Comparison of ENCODE assay signal across 8 cellular contexts in the genomic region with DNA sequence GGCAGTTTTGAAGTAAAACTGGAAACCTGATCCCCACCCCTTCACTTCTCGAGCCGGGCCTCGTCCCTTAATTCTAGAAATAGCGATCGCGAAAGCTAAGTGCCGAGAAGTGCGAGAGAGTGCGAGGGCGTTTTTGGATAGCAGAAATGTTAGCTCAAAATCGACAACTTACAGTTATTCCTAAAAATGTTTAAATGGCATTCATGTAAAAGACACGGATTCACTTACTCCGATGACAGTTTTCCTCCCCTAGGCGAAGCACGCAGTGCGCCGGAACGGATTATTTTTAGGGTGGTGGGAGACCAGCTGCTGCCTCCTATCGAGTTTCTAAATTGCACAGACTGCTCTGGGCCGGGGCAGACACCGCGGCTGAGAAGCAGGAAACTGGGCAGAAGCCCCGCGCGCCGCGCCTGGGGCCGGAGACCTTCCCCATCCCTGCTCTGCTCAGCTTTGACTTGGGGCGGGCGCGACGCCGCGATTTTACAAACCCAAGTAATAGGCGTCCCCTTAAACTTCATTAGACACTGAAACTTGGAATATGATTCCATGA. TPM values are rescaled to one million over a fixed set of nuclear protein-coding genes. Genes with fewer than 3 reads are reported as not detected.
DNase-seq lines count a peak whose midpoint lies in the region; ATAC-seq and TF ChIP-seq lines count a peak whose summit lies in the region.

A gene (minus strand): TSS at position 455 of the 550 bp plus-strand sequence. CDS start 4,752 bp downstream, outside the sequence.

- H3K27ac Mint-ChIP-seq in stimulated activated naive CD8-positive, alpha-beta T cell treated with anti-CD3 and anti-CD28 coated beads, Interleukin-15, amount 100 ng/mL, for 72 hours: peak within 1 kb of the TSS in 1 of 2 donors; percentile 8
- H3K27ac Mint-ChIP-seq in Calu3 (ENCODE audit: unreplicated experiment): no peak within 1 kb of the TSS

- DNase-seq in AG10803 (ENCODE audit: low read depth) (peak; percentile 11), cerebellum (ENCODE audit: low spot score) (no peak), kidney epithelial cell (ENCODE audit: low read depth) (no peak), RKO (ENCODE audit: low spot score) (no peak), Calu3 (no peak)
- peak; percentile 14 to 29 for DNase-seq in stimulated activated naive CD8-positive, alpha-beta T cell treated with anti-CD3 and anti-CD28 coated beads, Interleukin-15, amount 100 ng/mL, for 72 hours

- CTCF ChIA-PET in Calu3 (lab: Charles Lee): no interaction called here

- H3K36me3 ChIP-seq in kidney epithelial cell (ENCODE audit: control insufficient read depth, insufficient read depth, low read length): no peaks in the 10 kb centered on the region

- H3K4me3 Mint-ChIP-seq in stimulated activated naive CD8-positive, alpha-beta T cell treated with anti-CD3 and anti-CD28 coated beads, Interleukin-15, amount 100 ng/mL, for 72 hours: peak within 1 kb of the TSS; percentile 62 to 76
- no peak within 1 kb of the TSS for H3K4me3 Mint-ChIP-seq in Calu3 (ENCODE audit: low read depth, unreplicated experiment)

- H3K4me1 Mint-ChIP-seq in stimulated activated naive CD8-positive, alpha-beta T cell treated with anti-CD3 and anti-CD28 coated beads, Interleukin-15, amount 100 ng/mL, for 72 hours: peaks cover 19% of the 10 kb centered on the region
- H3K4me1 Mint-ChIP-seq in Calu3 (ENCODE audit: low read depth, unreplicated experiment): no peaks in the 10 kb centered on the region

- BruUV-seq in Calu3 (replicated peaks; lab: Mats Ljungman, UMichigan): no TSS peak

- H3K9me3 Mint-ChIP-seq in stimulated activated naive CD8-positive, alpha-beta T cell treated with anti-CD3 and anti-CD28 coated beads, Interleukin-15, amount 100 ng/mL, for 72 hours: peaks cover 4 to 12% of the 10 kb centered on the region in 2 donors
- no peaks in the 10 kb centered on the region for H3K9me3 Mint-ChIP-seq in Calu3 (ENCODE audit: low read depth, unreplicated experiment)

- peaks cover 58% of the 10 kb centered on the region for H3K27me3 Mint-ChIP-seq in stimulated activated naive CD8-positive, alpha-beta T cell treated with anti-CD3 and anti-CD28 coated beads, Interleukin-15, amount 100 ng/mL, for 72 hours
- H3K27me3 Mint-ChIP-seq in Calu3 (ENCODE audit: unreplicated experiment): no peaks in the 10 kb centered on the region

- peaks cover 15% of the 10 kb centered on the region for H3K27me3 ChIP-seq in kidney epithelial cell (ENCODE audit: control insufficient read depth, insufficient read depth, low read length)

- ATAC-seq in HG02943 (IDR thresholded peaks at IDR 0.05; ENCODE audit: low read depth, unreplicated experiment): peak; percentile 64
- peak; percentile 83 for ATAC-seq in stimulated activated naive CD8-positive, alpha-beta T cell treated with anti-CD3 and anti-CD28 coated beads, Interleukin-15, amount 100 ng/mL, for 72 hours
- ATAC-seq in HG02981 (IDR thresholded peaks at IDR 0.05; ENCODE audit: unreplicated experiment): no peak

- no peaks in the 10 kb centered on the region for H3K36me3 Mint-ChIP-seq in Calu3 (ENCODE audit: insufficient read depth, unreplicated experiment)

- H3K4me3 ChIP-seq in AG10803 (ENCODE audit: low read length) (peak within 1 kb of the TSS; percentile 56), kidney epithelial cell (ENCODE audit: low read depth, low read length) (peak within 1 kb of the TSS; percentile 25)

- TF ChIP-seq CTCF in AG10803 (conservative IDR thresholded peaks at IDR 0.05; ENCODE audit: low read length): no peak
- TF ChIP-seq CTCF in kidney epithelial cell (IDR thresholded peaks at IDR 0.05; ENCODE audit: insufficient read depth, low read length, poor library complexity, severe bottlenecking): no peak
- no peak for TF ChIP-seq CTCF in Calu3 (IDR thresholded peaks at IDR 0.05; ENCODE audit: unreplicated experiment)

- intact Hi-C loops in Calu3 (cut with micrococcal nuclease; ENCODE audit: unreplicated experiment): no loop called here

RNA-seq across cellular contexts. Expression of the gene that starts here (rescaled TPM):
- total RNA-seq in cerebellum (12.6 TPM), kidney epithelial cell (0.07 and 0.17 TPM in 2 replicates), Calu3 (2022) (0.05 TPM in 1 of 2 replicates, not detected in the other)

Comparison
In these comparisons a context has a peak if more than half of its experiments do, and no peak if none do; other contexts are left out.
1. RNA of the gene that starts here (total RNA-seq): 12.6 TPM in cerebellum (single experiment); 0.07 to 0.17 TPM in kidney epithelial cell and 0.05 TPM in Calu3; every median in the first group is over 10 times any median in the second.
2. DNase-seq: peak in AG10803 (single experiment) and stimulated activated naive CD8-positive, alpha-beta T cell treated with anti-CD3 and anti-CD28 coated beads, Interleukin-15, amount 100 ng/mL, for 72 hours (2 of 2); none in cerebellum (single experiment), kidney epithelial cell (single experiment), RKO (single experiment) and Calu3 (single experiment).